8 cellular contexts compared by ENCODE assay signal in genomic region chr5:10726913-10727517, GRCh38. TPM values are rescaled to one million over a fixed set of nuclear protein-coding genes. Genes with fewer than 3 reads are reported as not detected.
DNase-seq lines count a peak whose midpoint lies in the region; ATAC-seq and TF ChIP-seq lines count a peak whose summit lies in the region.

No MANE protein-coding gene starts in this region.

- H3K27ac ChIP-seq in DND-41 (ENCODE audit: low read length) (no peak overlapping the region), A673 (ENCODE audit: low read depth, low read length, poor library complexity, severe bottlenecking) (no peak overlapping the region)

- DNase-seq in DND-41 (no peak), dermis microvascular lymphatic vessel endothelial cell (ENCODE audit: low read depth in 2 of 2) (peak; percentile 61 to 64), foreskin fibroblast (no peak), NCI-H1694 (lab: John Stamatoyannopoulos, UW) (no peak), RPMI8226 (no peak), A673 (ENCODE audit: low spot score) (no peak)

- no peaks in the 10 kb centered on the region for H3K4me1 ChIP-seq in DND-41 (ENCODE audit: insufficient read depth, low read length)
- no peaks in the 10 kb centered on the region for H3K4me1 ChIP-seq in A673 (ENCODE audit: insufficient read depth, low read length, poor library complexity, severe bottlenecking)

- H3K9me3 ChIP-seq in DND-41 (ENCODE audit: insufficient read depth, low read length, severe bottlenecking) (no peaks in the 10 kb centered on the region), A673 (ENCODE audit: low read depth, low read length, poor library complexity, severe bottlenecking) (no peaks in the 10 kb centered on the region)

- CTCF ChIA-PET in A673 (lab: Charles Lee), result no interaction called here

- H3K4me2 ChIP-seq in DND-41 (ENCODE audit: insufficient read depth, low read length), result no peak overlapping the region

- H3K27me3 ChIP-seq in DND-41 (ENCODE audit: insufficient read depth, low read length, poor library complexity) (no peaks in the 10 kb centered on the region), A673 (replicated peaks; ENCODE audit: insufficient read depth, low read depth, low read length, poor library complexity) (no peaks in the 10 kb centered on the region)

- H3K4me3 ChIP-seq in DND-41 (ENCODE audit: low read depth in 1 of 2, low read length in 2 of 2) (no peak overlapping the region), foreskin fibroblast (ENCODE audit: low read depth in 1 of 2, low read length in 2 of 2) (no peak overlapping the region), A673 (ENCODE audit: low read depth, low read length, poor library complexity, severe bottlenecking) (no peak overlapping the region)

- POLR2A ChIA-PET in A673 (lab: Charles Lee; ENCODE audit: low non-redundant PET), result no interaction called here

- H3K9ac ChIP-seq in DND-41 (ENCODE audit: low read depth, low read length), result no peak overlapping the region

- H2AFZ ChIP-seq in DND-41 (ENCODE audit: low read depth, low read length), result no peak overlapping the region

- H3K36me3 ChIP-seq in DND-41 (ENCODE audit: insufficient read depth, low read length), result peaks cover 41% of the 10 kb centered on the region
- H3K36me3 ChIP-seq in A673 (ENCODE audit: insufficient read depth, low read length, poor library complexity, severe bottlenecking), result no peaks in the 10 kb centered on the region

- intact Hi-C loops in A673 (cut with micrococcal nuclease; ENCODE audit: unreplicated experiment), result loop anchor here (10.0 kb wide), 1 partner anchor 162 kb away; the partner anchor contains the start of gene ANKRD33B

- TF ChIP-seq CTCF in DND-41 (IDR thresholded peaks at IDR 0.05; ENCODE audit: borderline replicate concordance, extremely low read depth, low read length, poor library complexity, severe bottlenecking), result no peak
- TF ChIP-seq CTCF in foreskin fibroblast (IDR thresholded peaks at IDR 0.05; ENCODE audit: low read depth, low read length), result no peak
- TF ChIP-seq CTCF in A673 (conservative IDR thresholded peaks at IDR 0.05; ENCODE audit: low read depth, low read length), result no peak

- ATAC-seq in DND-41 (ENCODE audit: insufficient read depth, low read depth) (0 out of 3 replicates have a peak, but pooled peaks have one; percentile 25), GM19397 (IDR thresholded peaks at IDR 0.05; ENCODE audit: unreplicated experiment) (peak; percentile 95), HG03139 (IDR thresholded peaks at IDR 0.05; ENCODE audit: unreplicated experiment) (peak; percentile 75)

- no TSS peak for BruUV-seq in A673 (replicated peaks; lab: Mats Ljungman, UMichigan)

- peaks cover 7% of the 10 kb centered on the region; the same call in 1 of the 2 replicates for H4K20me1 ChIP-seq in DND-41 (ENCODE audit: insufficient read depth, low read length)

- no peaks in the 10 kb centered on the region for H3K79me2 ChIP-seq in DND-41 (ENCODE audit: insufficient read depth, low read length)

RNA-seq across cellular contexts. Expression of gene DAP, which starts 34.0 kb away (rescaled TPM):
- total RNA-seq in dermis microvascular lymphatic vessel endothelial cell, result 16.3 and 34.3 TPM in 2 replicates
- 95.9 and 98.3 TPM in 2 replicates for total RNA-seq in A673 (2021)

Comparison
In these comparisons a context has a peak if more than half of its experiments do, and no peak if none do; other contexts are left out.
1. ATAC-seq: peak in every context shown above with its lines; median percentile 95 in GM19397; 75 in HG03139; 25 in DND-41.
2. DNase-seq: peak in dermis microvascular lymphatic vessel endothelial cell (2 of 2); none in DND-41 (single experiment), foreskin fibroblast (0 of 2), NCI-H1694 (single experiment), RPMI8226 (single experiment) and A673 (single experiment).